ENCODE assay signal across 9 cellular contexts in genomic region chr14:76812093-76812421, GRCh38. TPM values are rescaled to one million over a fixed set of nuclear protein-coding genes. Genes with fewer than 3 reads are reported as not detected.
DNase-seq lines count a peak whose midpoint lies in the region; ATAC-seq and TF ChIP-seq lines count a peak whose summit lies in the region.
"Had no signal": no experiment of that assay in that cellular context is flagged by ENCODE, and none has a peak within 500 bp of the region (broad histone marks: within the 10 kb centered on the region; RNA-seq: fewer than 3 reads in every experiment).

No MANE protein-coding gene starts in this region.

- peak; percentile 22 for ATAC-seq in GM18909 (IDR thresholded peaks at IDR 0.05; ENCODE audit: poor library complexity, unreplicated experiment)
- peak; percentile 5 for ATAC-seq in body of pancreas
- ATAC-seq in left colon, result peak; percentile 33

- 0% methylated on average over 12 to 18 of the region's 20 CpGs for WGBS in body of pancreas, 2 donors
- WGBS in thymus, result under 1% methylated on average over 20 of the region's 20 CpGs

- H3K4me3 ChIP-seq in AG04449 (ENCODE audit: low read depth, low read length), result peak overlapping the region; percentile 75
- H3K4me3 ChIP-seq in body of pancreas, result peak overlapping the region; percentile 46 to 67
- peak overlapping the region; percentile 75 for H3K4me3 ChIP-seq in thymus (ENCODE audit: low read length)

- POLR2A ChIA-PET in AG04449 (lab: Yijun Ruan, JAX), result interaction anchor here (1.0 kb wide), 1 partner anchor 102 kb away, joined by 4 read pairs; no protein-coding TSS in a partner anchor

- TF ChIP-seq POLR2A in body of pancreas (IDR thresholded peaks at IDR 0.05), result no peak

- intact Hi-C loops in body of pancreas (cut with DNase I) (no loop called here), left colon (cut with DNase I, micrococcal nuclease) (no loop called here)

- CTCF ChIA-PET in AG04449 (lab: Yijun Ruan, JAX), result interaction anchor here (0.8 to 8.3 kb wide), 7 partner anchors 10 to 258 kb away, joined by 3 to 96 read pairs (median 6); no protein-coding TSS in a partner anchor

- no peaks in the 10 kb centered on the region for H3K27me3 ChIP-seq in body of pancreas
- H3K27me3 ChIP-seq in thymus (ENCODE audit: control insufficient read depth, insufficient read depth), result no peaks in the 10 kb centered on the region

- H3K9me3 ChIP-seq in KOPT-K1 (ENCODE audit: insufficient read depth, low read length, poor library complexity, severe bottlenecking) (no peaks in the 10 kb centered on the region), body of pancreas (no peaks in the 10 kb centered on the region), thymus (ENCODE audit: control insufficient read depth) (no peaks in the 10 kb centered on the region)

- H3K36me3 ChIP-seq in KOPT-K1 (ENCODE audit: insufficient read depth, low read length), result peaks cover 21% of the 10 kb centered on the region; the same call in 1 of the 2 replicates
- peaks cover 0 to 10% of the 10 kb centered on the region in 2 donors for H3K36me3 ChIP-seq in body of pancreas (replicated peaks in 1 of 2; ENCODE audit: insufficient read depth in 1 of 2, low read depth in 2 of 2)
- H3K36me3 ChIP-seq in thymus (ENCODE audit: control insufficient read depth, insufficient read depth), result peaks cover 10% of the 10 kb centered on the region

- peak overlapping the region; percentile 57 for H3K27ac ChIP-seq in KOPT-K1 (ENCODE audit: low read depth, low read length, poor library complexity, severe bottlenecking)
- peak overlapping the region; percentile 92 to 98 (median 96) for H3K27ac ChIP-seq in body of pancreas
- H3K27ac ChIP-seq in thymus (ENCODE audit: low read depth), result peak overlapping the region; percentile 55

- TF ChIP-seq CTCF in AG04449 (IDR thresholded peaks at IDR 0.05; ENCODE audit: insufficient read depth, low read length, missing control alignments) (no peak), body of pancreas (IDR thresholded peaks at IDR 0.05) (no peak)

- H3K4me1 ChIP-seq in body of pancreas, result peaks cover 37% of the 10 kb centered on the region
- peaks cover 5% of the 10 kb centered on the region for H3K4me1 ChIP-seq in thymus (ENCODE audit: control insufficient read depth, insufficient read depth, low read length)

- DNase-seq in AG04449 (ENCODE audit: low read depth, low spot score) (no peak), body of pancreas (no peak), left colon (no peak), OCI-M2 (lab: John Stamatoyannopoulos, UW; ENCODE audit: unreplicated experiment) (no peak), kidney glomerular epithelial cell (lab: John Stamatoyannopoulos, UW) (no peak)

RNA-seq across cellular contexts. Expression of gene ANGEL1, which starts 0.6 kb away (rescaled TPM):
- 10 to 100 TPM; 26.5 to 44.2 TPM for total RNA-seq in body of pancreas
- 10 to 100 TPM; 12.9 to 13.2 TPM for total RNA-seq in left colon
- polyA plus RNA-seq in thymus, result 12.2 TPM

RNA-seq across cellular contexts. Expression of gene LRRC74A, which starts 14.2 kb away (rescaled TPM):
- total RNA-seq in body of pancreas (not detected), left colon (not detected)
- not detected for polyA plus RNA-seq in thymus
- total RNA-seq: myocyte had no signal

RNA-seq across cellular contexts. Expression of gene VASH1, which starts 50.8 kb away (rescaled TPM):
- total RNA-seq in body of pancreas (1 to 10 TPM; 3.1 to 5.9 TPM), left colon (1 to 10 TPM; 1.6 to 5.6 TPM)
- 6.1 TPM for polyA plus RNA-seq in thymus
